Comparison of ENCODE assay signal across 18 cellular contexts in genomic region chr14:75543786-75544185, GRCh38. TPM values are rescaled to one million over a fixed set of nuclear protein-coding genes. Genes with fewer than 3 reads are reported as not detected.
DNase-seq lines count a peak whose midpoint lies in the region; ATAC-seq lines count a peak whose summit lies in the region.
"Had no signal": no experiment of that assay in that cellular context is flagged by ENCODE, and none has a peak within 500 bp of the region (broad histone marks: within the 10 kb centered on the region; RNA-seq: fewer than 3 reads in every experiment).

No MANE protein-coding gene starts in this region.

- H3K9me3 Mint-ChIP-seq in activated naive CD4-positive, alpha-beta T cell treated with anti-CD3 and anti-CD28 coated beads, Interleukin-2, amount 10 ng/mL, durations not matched to agents 7 days and 5 days, result no peaks in the 10 kb centered on the region
- no peaks in the 10 kb centered on the region for H3K9me3 Mint-ChIP-seq in activated CD4-positive, alpha-beta memory T cell treated with anti-CD3 and anti-CD28 coated beads, Interleukin-2, amount 10 ng/mL, durations not matched to agents 7 days and 5 days
- no peaks in the 10 kb centered on the region for H3K9me3 Mint-ChIP-seq in effector memory CD8-positive, alpha-beta T cell
- peaks cover 0 to 2% of the 10 kb centered on the region in 2 donors for H3K9me3 Mint-ChIP-seq in stimulated activated naive B cell treated with anti-CD40 and anti-IgM and Interleukin-4, amounts not matched to agents 10 μg/mL and 1 μg/mL and 100 μg/mL, for 72 hours
- H3K9me3 Mint-ChIP-seq: endodermal cell had no signal

- no CpG with 5 or more reads among the region's 2 CpGs for whole genome bisulfite sequencing in mesendoderm (ENCODE audit: extremely low coverage, insufficient coverage, low lambda C conversion rate)
- 90% methylated on average over 2 of the region's 2 CpGs for WGBS in right cardiac atrium

- POLR2A ChIA-PET in activated CD4-positive, alpha-beta memory T cell treated with anti-CD3 and anti-CD28 coated beads, Interleukin-2, amount 10 ng/mL, durations not matched to agents 7 days and 5 days (lab: Charles Lee), result interaction anchor here (1.1 to 5.6 kb wide), 6 partner anchors 13 to 541 kb away, joined by 3 to 172 read pairs (median 10); partner anchors contain the start of genes BATF and EIF2B2

- no peak overlapping the region for H3K4ac ChIP-seq in mesendoderm (ENCODE audit: low read depth, low read length)

- peaks cover 26% of the 10 kb centered on the region for H3K36me3 Mint-ChIP-seq in activated naive CD4-positive, alpha-beta T cell treated with anti-CD3 and anti-CD28 coated beads, Interleukin-2, amount 10 ng/mL, durations not matched to agents 7 days and 5 days
- H3K36me3 Mint-ChIP-seq in activated CD4-positive, alpha-beta memory T cell treated with anti-CD3 and anti-CD28 coated beads, Interleukin-2, amount 10 ng/mL, durations not matched to agents 7 days and 5 days (ENCODE audit: low read depth), result peaks cover 50% of the 10 kb centered on the region
- peaks cover 28% of the 10 kb centered on the region for H3K36me3 Mint-ChIP-seq in effector memory CD8-positive, alpha-beta T cell (ENCODE audit: insufficient read depth)
- peaks cover 57 to 71% of the 10 kb centered on the region in 2 donors for H3K36me3 Mint-ChIP-seq in stimulated activated naive B cell treated with anti-CD40 and anti-IgM and Interleukin-4, amounts not matched to agents 10 μg/mL and 1 μg/mL and 100 μg/mL, for 72 hours

- no peak overlapping the region for H3K56ac ChIP-seq in mesendoderm (ENCODE audit: low read length)

- ATAC-seq in effector memory CD8-positive, alpha-beta T cell (replicated peaks), result no peak
- no peak for ATAC-seq in stimulated activated naive B cell treated with anti-CD40 and anti-IgM and Interleukin-4, amounts not matched to agents 10 μg/mL and 1 μg/mL and 100 μg/mL, for 72 hours (replicated peaks)
- no peak for ATAC-seq in right cardiac atrium

- H2BK15ac ChIP-seq in mesendoderm (replicated peaks; ENCODE audit: low read depth), result no peak overlapping the region

- no peak overlapping the region for H3K27ac ChIP-seq in mesendoderm (ENCODE audit: low read depth, low read length)
- no peak overlapping the region for H3K27ac ChIP-seq in right cardiac atrium (ENCODE audit: low read length)
- H3K27ac ChIP-seq: RWPE1, WERI-Rb-1 had no signal

- no peak overlapping the region for H4K5ac ChIP-seq in mesendoderm (ENCODE audit: low read length)

- no peak overlapping the region for H2AK5ac ChIP-seq in mesendoderm (ENCODE audit: low read length)

- H3K18ac ChIP-seq in mesendoderm (ENCODE audit: low read length), result no peak overlapping the region

- no peak overlapping the region for H3K23ac ChIP-seq in mesendoderm (ENCODE audit: low read length)

- H3K4me1 ChIP-seq in mesendoderm (ENCODE audit: control insufficient read depth, low read depth, low read length) (no peaks in the 10 kb centered on the region), right cardiac atrium (ENCODE audit: control insufficient read depth, insufficient read depth, low read length) (peaks cover 6% of the 10 kb centered on the region)

- DNase-seq in activated naive CD4-positive, alpha-beta T cell treated with anti-CD3 and anti-CD28 coated beads, Interleukin-2, amount 10 ng/mL, durations not matched to agents 7 days and 5 days, result no peak
- no peak for DNase-seq in activated naive CD4-positive, alpha-beta T cell treated with anti-CD3 and anti-CD28 coated beads, Interleukin-2, amount 50 U/mL, for 16 hours
- DNase-seq in activated CD4-positive, alpha-beta memory T cell treated with anti-CD3 and anti-CD28 coated beads, Interleukin-2, amount 10 ng/mL, durations not matched to agents 7 days and 5 days, result no peak
- no peak for DNase-seq in effector memory CD8-positive, alpha-beta T cell
- no peak for DNase-seq in stimulated activated naive B cell treated with anti-CD40 and anti-IgM and Interleukin-4, amounts not matched to agents 10 μg/mL and 1 μg/mL and 100 μg/mL, for 72 hours
- no peak for DNase-seq in mesendoderm
- no peak for DNase-seq in C1 segment of cervical spinal cord (lab: John Stamatoyannopoulos, UW)
- no peak for DNase-seq in right cardiac atrium
- DNase-seq: endodermal cell, GDM1, GOT3, kidney, MM.1S, NCI-H187, NCI-H345, WERI-Rb-1 had no signal

- H3K79me2 ChIP-seq in mesendoderm (ENCODE audit: control insufficient read depth, insufficient read depth, low read length), result no peaks in the 10 kb centered on the region

- peaks cover 60% of the 10 kb centered on the region for H3K4me1 Mint-ChIP-seq in activated naive CD4-positive, alpha-beta T cell treated with anti-CD3 and anti-CD28 coated beads, Interleukin-2, amount 10 ng/mL, durations not matched to agents 7 days and 5 days
- peaks cover 81% of the 10 kb centered on the region for H3K4me1 Mint-ChIP-seq in activated CD4-positive, alpha-beta memory T cell treated with anti-CD3 and anti-CD28 coated beads, Interleukin-2, amount 10 ng/mL, durations not matched to agents 7 days and 5 days
- H3K4me1 Mint-ChIP-seq in effector memory CD8-positive, alpha-beta T cell (ENCODE audit: low read depth in 2 of 2), result peaks cover 49 to 72% of the 10 kb centered on the region in 2 donors
- H3K4me1 Mint-ChIP-seq in stimulated activated naive B cell treated with anti-CD40 and anti-IgM and Interleukin-4, amounts not matched to agents 10 μg/mL and 1 μg/mL and 100 μg/mL, for 72 hours, result peaks cover 60 to 74% of the 10 kb centered on the region in 2 donors

- H3K4me3 ChIP-seq in mesendoderm (ENCODE audit: low read length) (no peak overlapping the region), right cardiac atrium (ENCODE audit: low read length) (no peak overlapping the region)

- H2BK120ac ChIP-seq in mesendoderm (ENCODE audit: low read depth, low read length), result no peak overlapping the region

- H3K79me1 ChIP-seq in mesendoderm (ENCODE audit: low read length), result no peaks in the 10 kb centered on the region

- intact Hi-C loops in right cardiac atrium (cut with DNase I), result no loop called here

- H3K9me3 ChIP-seq in right cardiac atrium (ENCODE audit: control insufficient read depth, low read length), result no peaks in the 10 kb centered on the region

- H4K8ac ChIP-seq in mesendoderm (ENCODE audit: low read depth, low read length), result no peak overlapping the region

- no peak overlapping the region for H2BK5ac ChIP-seq in mesendoderm (ENCODE audit: low read length)

- peak overlapping the region; percentile 96 for H3K27ac Mint-ChIP-seq in activated naive CD4-positive, alpha-beta T cell treated with anti-CD3 and anti-CD28 coated beads, Interleukin-2, amount 10 ng/mL, durations not matched to agents 7 days and 5 days
- H3K27ac Mint-ChIP-seq in activated CD4-positive, alpha-beta memory T cell treated with anti-CD3 and anti-CD28 coated beads, Interleukin-2, amount 10 ng/mL, durations not matched to agents 7 days and 5 days, result peak overlapping the region; percentile 99
- peak overlapping the region; percentile 96 to 98 for H3K27ac Mint-ChIP-seq in effector memory CD8-positive, alpha-beta T cell
- H3K27ac Mint-ChIP-seq in stimulated activated naive B cell treated with anti-CD40 and anti-IgM and Interleukin-4, amounts not matched to agents 10 μg/mL and 1 μg/mL and 100 μg/mL, for 72 hours, result peak overlapping the region; percentile 14
- H3K27ac Mint-ChIP-seq: endodermal cell had no signal

- CTCF ChIA-PET in activated naive CD4-positive, alpha-beta T cell treated with anti-CD3 and anti-CD28 coated beads, Interleukin-2, amount 10 ng/mL, durations not matched to agents 7 days and 5 days (lab: Charles Lee), result interaction anchor here (0.9 to 5.7 kb wide), 8 partner anchors 10 to 248 kb away, joined by 3 to 40 read pairs (median 5); partner anchors contain the start of gene BATF
- CTCF ChIA-PET in activated CD4-positive, alpha-beta memory T cell treated with anti-CD3 and anti-CD28 coated beads, Interleukin-2, amount 10 ng/mL, durations not matched to agents 7 days and 5 days (lab: Charles Lee), result interaction anchor here (1.1 to 5.5 kb wide), 6 partner anchors 17 to 55 kb away, joined by 3 to 41 read pairs (median 6); no protein-coding TSS in a partner anchor

- H3K4me3 Mint-ChIP-seq in activated naive CD4-positive, alpha-beta T cell treated with anti-CD3 and anti-CD28 coated beads, Interleukin-2, amount 10 ng/mL, durations not matched to agents 7 days and 5 days, result peak overlapping the region; percentile 46
- H3K4me3 Mint-ChIP-seq in activated CD4-positive, alpha-beta memory T cell treated with anti-CD3 and anti-CD28 coated beads, Interleukin-2, amount 10 ng/mL, durations not matched to agents 7 days and 5 days, result peak overlapping the region; percentile 11
- H3K4me3 Mint-ChIP-seq in effector memory CD8-positive, alpha-beta T cell, result peak overlapping the region; percentile 77 to 79
- peak overlapping the region in 1 of 2 donors; percentile 25 for H3K4me3 Mint-ChIP-seq in stimulated activated naive B cell treated with anti-CD40 and anti-IgM and Interleukin-4, amounts not matched to agents 10 μg/mL and 1 μg/mL and 100 μg/mL, for 72 hours
- H3K4me3 Mint-ChIP-seq: endodermal cell had no signal

- H3K27me3 Mint-ChIP-seq in activated naive CD4-positive, alpha-beta T cell treated with anti-CD3 and anti-CD28 coated beads, Interleukin-2, amount 10 ng/mL, durations not matched to agents 7 days and 5 days, result no peaks in the 10 kb centered on the region
- H3K27me3 Mint-ChIP-seq in activated CD4-positive, alpha-beta memory T cell treated with anti-CD3 and anti-CD28 coated beads, Interleukin-2, amount 10 ng/mL, durations not matched to agents 7 days and 5 days, result no peaks in the 10 kb centered on the region
- H3K27me3 Mint-ChIP-seq in effector memory CD8-positive, alpha-beta T cell, result no peaks in the 10 kb centered on the region
- H3K27me3 Mint-ChIP-seq in stimulated activated naive B cell treated with anti-CD40 and anti-IgM and Interleukin-4, amounts not matched to agents 10 μg/mL and 1 μg/mL and 100 μg/mL, for 72 hours, result no peaks in the 10 kb centered on the region

- H3K27me3 ChIP-seq in mesendoderm (ENCODE audit: insufficient read depth, low read length, poor library complexity) (no peaks in the 10 kb centered on the region), right cardiac atrium (ENCODE audit: control insufficient read depth, insufficient read depth) (no peaks in the 10 kb centered on the region)

- no peaks in the 10 kb centered on the region for H3K36me3 ChIP-seq in mesendoderm (ENCODE audit: control insufficient read depth, insufficient read depth, low read length)
- H3K36me3 ChIP-seq: WERI-Rb-1 had no signal

- no peak overlapping the region for H3K9ac ChIP-seq in mesendoderm (ENCODE audit: low read length)

- no peak overlapping the region for H3K4me2 ChIP-seq in mesendoderm (ENCODE audit: low read length)

RNA-seq across cellular contexts. Expression of gene BATF, which starts 21.5 kb away (rescaled TPM):
- total RNA-seq in activated CD4-positive, alpha-beta memory T cell treated with anti-CD3 and anti-CD28 coated beads, Interleukin-2, amount 10 ng/mL, durations not matched to agents 7 days and 5 days, result 10 to 100 TPM; 63.0 to 66.1 TPM
- not detected for polyA plus RNA-seq in mesendoderm (2013, experiment 1 of 2)
- not detected for polyA plus RNA-seq in mesendoderm (2013, experiment 2 of 2)
- 1 to 10 TPM in 1 of 4 donors, under 1 TPM in 2, not detected in 1; 0.53 to 3.0 (median 0.54) TPM for total RNA-seq in right cardiac atrium
- 0.91 TPM for polyA plus RNA-seq in right cardiac atrium
- total RNA-seq: endodermal cell, temporal lobe had no signal

RNA-seq across cellular contexts. Expression of gene FLVCR2, which starts 34.6 kb away (rescaled TPM):
- 1 to 10 TPM; 1.3 to 3.0 TPM for total RNA-seq in activated CD4-positive, alpha-beta memory T cell treated with anti-CD3 and anti-CD28 coated beads, Interleukin-2, amount 10 ng/mL, durations not matched to agents 7 days and 5 days
- polyA plus RNA-seq in mesendoderm (2013, experiment 1 of 2), result 3.3 TPM
- 3.2 TPM for polyA plus RNA-seq in mesendoderm (2013, experiment 2 of 2)
- 1 to 10 TPM; 4.1 to 8.1 (median 6.3) TPM for total RNA-seq in right cardiac atrium
- 1.3 TPM for polyA plus RNA-seq in right cardiac atrium

Comparison
In these comparisons a context has a peak if more than half of its experiments do, and no peak if none do; other contexts are left out.
1. H3K27ac Mint-ChIP-seq: peak in every context shown above with its lines; median percentile 99 in activated CD4-positive, alpha-beta memory T cell treated with anti-CD3 and anti-CD28 coated beads, Interleukin-2, amount 10 ng/mL, durations not matched to agents 7 days and 5 days; 97 in effector memory CD8-positive, alpha-beta T cell; 96 in activated naive CD4-positive, alpha-beta T cell treated with anti-CD3 and anti-CD28 coated beads, Interleukin-2, amount 10 ng/mL, durations not matched to agents 7 days and 5 days; 14 in stimulated activated naive B cell treated with anti-CD40 and anti-IgM and Interleukin-4, amounts not matched to agents 10 μg/mL and 1 μg/mL and 100 μg/mL, for 72 hours.
2. RNA of gene BATF, which starts 21.5 kb away (total RNA-seq): 63.0 to 66.1 TPM in activated CD4-positive, alpha-beta memory T cell treated with anti-CD3 and anti-CD28 coated beads, Interleukin-2, amount 10 ng/mL, durations not matched to agents 7 days and 5 days; 0.53 to 3.0 TPM in right cardiac atrium; every median in the first group is over 10 times any median in the second.